Comparison of ENCODE assay signal across 8 cellular contexts in the genomic region with DNA sequence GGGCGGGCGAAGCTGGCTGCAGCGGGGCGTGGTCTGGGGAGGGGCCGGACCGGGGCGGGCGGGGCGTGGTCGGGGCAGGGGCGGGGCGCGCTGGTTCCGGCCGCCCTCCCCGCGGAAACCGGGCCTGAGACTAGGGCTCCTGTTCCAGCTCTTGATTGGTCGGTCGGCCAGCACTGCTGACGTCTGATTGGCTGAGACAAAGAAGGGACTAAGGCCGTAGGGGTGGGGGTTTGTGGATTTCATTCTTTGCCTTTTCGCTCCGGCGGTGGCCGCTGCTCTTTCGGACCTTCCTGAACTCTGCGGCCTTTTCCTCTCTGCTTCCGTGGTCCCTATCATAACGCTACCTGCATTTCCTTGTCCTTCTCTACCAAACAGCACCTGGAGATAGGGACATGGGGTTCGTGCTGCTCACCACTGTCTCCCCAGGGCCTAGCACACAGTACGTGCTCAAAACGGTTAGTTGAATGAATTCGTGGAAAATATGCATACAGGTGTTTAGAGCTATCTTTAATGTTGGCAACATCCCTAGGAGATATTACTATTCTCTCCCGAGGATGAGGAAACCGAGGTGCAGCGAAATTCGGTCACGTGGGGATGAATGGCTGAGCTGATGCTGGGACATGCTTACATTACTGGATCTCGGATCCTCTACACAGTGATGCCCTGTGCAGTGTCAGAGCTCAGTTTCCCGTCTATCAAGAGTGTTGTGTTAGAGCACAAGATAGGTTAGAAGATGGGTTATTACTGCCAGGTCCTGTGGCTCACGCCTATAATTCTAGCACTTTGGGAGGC.
DNase-seq lines count a peak whose midpoint lies in the region; ATAC-seq and TF ChIP-seq lines count a peak whose summit lies in the region.

No MANE protein-coding gene starts in this region.

- no peak for TF ChIP-seq RAD21 in neural cell (conservative IDR thresholded peaks at IDR 0.05)

- H2AFZ ChIP-seq in GM23248, result peak overlapping the region; percentile 91
- peak overlapping the region; percentile 14 for H2AFZ ChIP-seq in neural cell (ENCODE audit: low read depth, low read length)

- H3K36me3 Mint-ChIP-seq in stimulated activated naive CD8-positive, alpha-beta T cell treated with anti-CD3 and anti-CD28 coated beads, Interleukin-15, Interleukin-2, amounts not matched to agents 100 ng/mL and 50 ng/mL, for 24 hours (ENCODE audit: low read depth), result no peaks in the 10 kb centered on the region

- 14 to 23% methylated on average over 24 to 38 of the region's 42 CpGs for WGBS in GM23248 (ENCODE audit: low coverage in 1 of 2, low lambda C conversion rate in 2 of 2, missing lambda C conversion rate in 2 of 2), 2 experiments

- H3K9me3 ChIP-seq in GM23248 (ENCODE audit: low read depth), result no peaks in the 10 kb centered on the region
- no peaks in the 10 kb centered on the region for H3K9me3 ChIP-seq in neural cell (ENCODE audit: low read length)

- H3K4me3 ChIP-seq in GM23248 (peak overlapping the region; percentile 71), neural cell (ENCODE audit: low read length) (peak overlapping the region; percentile 92)

- H3K27ac ChIP-seq in GM23248 (no peak overlapping the region), foreskin keratinocyte (no peak overlapping the region), neural cell (ENCODE audit: low read length) (peak overlapping the region; percentile 71)

- H3K4me1 Mint-ChIP-seq in stimulated activated naive CD8-positive, alpha-beta T cell treated with anti-CD3 and anti-CD28 coated beads, Interleukin-15, Interleukin-2, amounts not matched to agents 100 ng/mL and 50 ng/mL, for 24 hours (ENCODE audit: low read depth), result peaks cover 7% of the 10 kb centered on the region

- H3K36me3 ChIP-seq in GM23248 (ENCODE audit: low read depth) (no peaks in the 10 kb centered on the region), neural cell (ENCODE audit: insufficient read depth, low read length) (no peaks in the 10 kb centered on the region)

- peak overlapping the region; percentile 39 for H3K27ac Mint-ChIP-seq in stimulated activated naive CD8-positive, alpha-beta T cell treated with anti-CD3 and anti-CD28 coated beads, Interleukin-15, Interleukin-2, amounts not matched to agents 100 ng/mL and 50 ng/mL, for 24 hours

- H3K9ac ChIP-seq in GM23248 (peak overlapping the region; percentile 32; the same call in 1 of the 2 replicates), neural cell (ENCODE audit: low read length) (peak overlapping the region; percentile 78)

- peaks cover 31% of the 10 kb centered on the region for H3K27me3 Mint-ChIP-seq in stimulated activated naive CD8-positive, alpha-beta T cell treated with anti-CD3 and anti-CD28 coated beads, Interleukin-15, Interleukin-2, amounts not matched to agents 100 ng/mL and 50 ng/mL, for 24 hours

- H3K4me1 ChIP-seq in GM23248 (ENCODE audit: insufficient read depth) (peaks cover 13% of the 10 kb centered on the region), foreskin keratinocyte (no peaks in the 10 kb centered on the region)

- H3K9me2 ChIP-seq in GM23248 (ENCODE audit: insufficient read depth) (no peaks in the 10 kb centered on the region), neural cell (ENCODE audit: insufficient read depth, low read length) (no peaks in the 10 kb centered on the region)

- H3K4me2 ChIP-seq in GM23248 (ENCODE audit: unreplicated experiment) (peak overlapping the region; percentile 77), neural cell (ENCODE audit: low read length) (peak overlapping the region; percentile 48)

- H3K79me2 ChIP-seq in GM23248 (ENCODE audit: insufficient read depth) (no peaks in the 10 kb centered on the region), neural cell (replicated peaks; ENCODE audit: insufficient read depth, low read length) (peaks cover 29% of the 10 kb centered on the region)

- no peak for TF ChIP-seq CTCF in foreskin keratinocyte (conservative IDR thresholded peaks at IDR 0.05)
- TF ChIP-seq CTCF in neural cell (IDR thresholded peaks at IDR 0.05; ENCODE audit: poor library complexity, severe bottlenecking), result no peak

- ATAC-seq in foreskin keratinocyte, result peak; percentile 87

- DNase-seq in EH (ENCODE audit: low read depth) (peak; percentile 96), GM23248 (peak; percentile 91), Kasumi-1 (lab: John Stamatoyannopoulos, UW) (peak; percentile 85 to 90), RPMI8226 (peak; percentile 93), activated gamma-delta T cell (lab: John Stamatoyannopoulos, UW) (peak; percentile 54), foreskin keratinocyte (peak; percentile 55 to 81)

- H4K20me1 ChIP-seq in GM23248 (ENCODE audit: insufficient read depth) (no peaks in the 10 kb centered on the region), neural cell (ENCODE audit: insufficient read depth) (no peaks in the 10 kb centered on the region)

- peaks cover 39% of the 10 kb centered on the region for H3K27me3 ChIP-seq in GM23248 (replicated peaks; ENCODE audit: insufficient read depth)
- H3K27me3 ChIP-seq in foreskin keratinocyte, result peaks cover 46% of the 10 kb centered on the region
- H3K27me3 ChIP-seq in neural cell (ENCODE audit: insufficient read depth, low read depth, low read length), result peaks cover 4% of the 10 kb centered on the region

- peak overlapping the region; percentile 88 for H3K4me3 Mint-ChIP-seq in stimulated activated naive CD8-positive, alpha-beta T cell treated with anti-CD3 and anti-CD28 coated beads, Interleukin-15, Interleukin-2, amounts not matched to agents 100 ng/mL and 50 ng/mL, for 24 hours

- H3K9me3 Mint-ChIP-seq in stimulated activated naive CD8-positive, alpha-beta T cell treated with anti-CD3 and anti-CD28 coated beads, Interleukin-15, Interleukin-2, amounts not matched to agents 100 ng/mL and 50 ng/mL, for 24 hours, result no peaks in the 10 kb centered on the region

- in situ Hi-C loops in GM23248 (cut with MboI), result no loop called here

- no peak for TF ChIP-seq EP300 in neural cell (conservative IDR thresholded peaks at IDR 0.05; ENCODE audit: poor library complexity, severe bottlenecking)

- H3F3A ChIP-seq in GM23248 (ENCODE audit: insufficient read depth) (no peaks in the 10 kb centered on the region; the same call in 1 of the 2 replicates), neural cell (ENCODE audit: insufficient read depth, low read length, poor library complexity, severe bottlenecking) (no peaks in the 10 kb centered on the region)

TF ChIP-seq in neural cell, 6 proteins besides CTCF, POLR2A, EP300 and RAD21:
- no peak for TF ChIP-seq SMC3 (conservative IDR thresholded peaks at IDR 0.05; ENCODE audit: poor library complexity)
- TF ChIP-seq POLR2AphosphoS5 (IDR thresholded peaks at IDR 0.05), result peak; percentile 39
TF ChIP-seq in neural cell: peak in this region for 1.
